8 cellular contexts compared by ENCODE assay signal in genomic region chr13:73060251-73061160, GRCh38. TPM values are rescaled to one million over a fixed set of nuclear protein-coding genes. Genes with fewer than 3 reads are reported as not detected.
A peak's percentile ranks its signal among the peaks of the same experiment; 100 is the strongest.
DNase-seq lines count a peak whose midpoint lies in the region; TF ChIP-seq lines count a peak whose summit lies in the region.

No MANE protein-coding gene starts in this region.

- no peaks in the 10 kb centered on the region for H3K27me3 ChIP-seq in ascending aorta

- H3K4me1 ChIP-seq in ascending aorta: no peaks in the 10 kb centered on the region

- no peaks in the 10 kb centered on the region for H3K9me3 ChIP-seq in ascending aorta

- intact Hi-C loops in ascending aorta (cut with DNase I): loop anchor here (5.0 kb wide), 1 partner anchor 652 kb away; no protein-coding TSS in a partner anchor

- H3K36me3 ChIP-seq in ascending aorta: no peaks in the 10 kb centered on the region

- H3K4me3 ChIP-seq in ascending aorta: peak overlapping the region; percentile 87 to 96

- H3K27ac ChIP-seq in ascending aorta: peak overlapping the region; percentile 35 to 72

- TF ChIP-seq CTCF in ascending aorta (IDR thresholded peaks at IDR 0.05): no peak

- peak; percentile 52 for DNase-seq in Daoy (ENCODE audit: low read depth)
- peak; percentile 64 for DNase-seq in LoVo (ENCODE audit: low spot score)
- peak in 1 of 2 donors; percentile 66 for DNase-seq in ascending aorta (ENCODE audit: low spot score in 2 of 2)
- DNase-seq in iris pigment epithelial cell (ENCODE audit: low read depth): peak; percentile 80
- DNase-seq in stimulated activated naive CD4-positive, alpha-beta T cell treated with Interleukin-2 at 50 U/mL for 16 hours (lab: John Stamatoyannopoulos, UW): peak; percentile 1
- no peak for DNase-seq in activated CD4-positive, CD25-positive, alpha-beta regulatory T cell (lab: John Stamatoyannopoulos, UW)
- no peak for DNase-seq in activated CD8-positive, alpha-beta memory T cell treated with anti-CD3 and anti-CD28 coated beads for 24 hours
- DNase-seq in iPS-NIHi11 (ENCODE audit: low spot score): no peak

RNA-seq across cellular contexts. Expression of gene KLF5, which starts 1.7 kb away (rescaled TPM):
- 3.3 and 4.6 TPM in 2 replicates for total RNA-seq in Daoy (2014; rRNA removed; shearing (Covaris generic))
- total RNA-seq in ascending aorta: 1.3 TPM

Comparison
In these comparisons a context has a peak if more than half of its experiments do, and no peak if none do; other contexts are left out.
1. DNase-seq: peak in Daoy (single experiment), LoVo (single experiment), iris pigment epithelial cell (single experiment) and stimulated activated naive CD4-positive, alpha-beta T cell treated with Interleukin-2 at 50 U/mL for 16 hours (single experiment); none in activated CD4-positive, CD25-positive, alpha-beta regulatory T cell (0 of 4), activated CD8-positive, alpha-beta memory T cell treated with anti-CD3 and anti-CD28 coated beads for 24 hours (single experiment) and iPS-NIHi11 (single experiment).